In genomic region chr13:75508002-75508548, GRCh38 we compare ENCODE assay signal across 16 cellular contexts. TPM values are rescaled to one million over a fixed set of nuclear protein-coding genes. Genes with fewer than 3 reads are reported as not detected.
DNase-seq lines count a peak whose midpoint lies in the region; ATAC-seq, FAIRE-seq and TF ChIP-seq lines count a peak whose summit lies in the region.
"Had no signal": no experiment of that assay in that cellular context is flagged by ENCODE, and none has a peak within 500 bp of the region (broad histone marks: within the 10 kb centered on the region; RNA-seq: fewer than 3 reads in every experiment).

No MANE protein-coding gene starts in this region.

- no peaks in the 10 kb centered on the region; the same call in 1 of the 2 replicates for H3K23me2 ChIP-seq in H1 (ENCODE audit: low read depth, low read length)

- 0 out of 2 replicates have a peak overlapping the region, but pooled peaks have one; percentile 46 for H4K8ac ChIP-seq in H1 (ENCODE audit: extremely low read depth, insufficient read depth, low read length)

- POLR2A ChIA-PET in H1 (lab: Charles Lee; ENCODE audit: partially characterized antibody), result interaction anchor here (1.2 kb wide), 1 partner anchor 29 kb away, joined by 4 read pairs; no protein-coding TSS in a partner anchor

- H2BK20ac ChIP-seq in H1 (ENCODE audit: low read length), result no peak overlapping the region

- TF ChIP-seq POLR2A in H1 (IDR thresholded peaks at IDR 0.05; ENCODE audit: control extremely low read depth in 1 of 2, low read depth in 2 of 2, low read length in 2 of 2), result no peak

- no peak overlapping the region for H3K27ac Mint-ChIP-seq in GM23338
- H3K27ac Mint-ChIP-seq in stimulated activated effector memory CD8-positive, alpha-beta T cell treated with anti-CD3 and anti-CD28 coated beads, Interleukin-12 subunit alpha, Interleukin-12 subunit beta, amount 100 ng/mL, for 72 hours, result no peak overlapping the region
- H3K27ac Mint-ChIP-seq: CD8-positive, alpha-beta memory T cell; HFFc6 had no signal

- H3K27me3 Mint-ChIP-seq in GM23338 (ENCODE audit: insufficient read depth, low read depth, poor library complexity), result no peaks in the 10 kb centered on the region

- no peak overlapping the region for H3K4me3 ChIP-seq in GM23338
- H3K4me3 ChIP-seq in HL-60 (replicated peaks; ENCODE audit: insufficient read depth, low read length), result no peak overlapping the region
- H3K4me3 ChIP-seq in H1 (ENCODE audit: extremely low read depth in 1 of 4, insufficient read depth in 2 of 4, low read depth in 3 of 4, low read length in 4 of 4), result no peak overlapping the region
- no peak overlapping the region for H3K4me3 ChIP-seq in tibial artery
- H3K4me3 ChIP-seq: A549, GM23248, HAP-1 had no signal

- H3K9me3 ChIP-seq in H1 (ENCODE audit: insufficient read depth in 2 of 2, low read depth in 1 of 2, low read length in 1 of 2), result no peaks in the 10 kb centered on the region
- H3K9me3 ChIP-seq in tibial artery, result no peaks in the 10 kb centered on the region
- H3K9me3 ChIP-seq: A549, BE2C, Caco-2, HAP-1 had no signal

- no peak overlapping the region for H2BK12ac ChIP-seq in H1 (ENCODE audit: low read depth, low read length)

- no peaks in the 10 kb centered on the region for H3K79me2 ChIP-seq in GM23338 (replicated peaks; ENCODE audit: insufficient read depth)
- no peaks in the 10 kb centered on the region for H3K79me2 ChIP-seq in H1 (ENCODE audit: control insufficient read depth in 1 of 2, insufficient read depth in 2 of 2, low read length in 2 of 2)

- H2AFZ ChIP-seq in GM23338 (no peak overlapping the region), H1 (ENCODE audit: low read length) (no peak overlapping the region; the same call in 1 of the 2 replicates)
- H2AFZ ChIP-seq: GM23248 had no signal

- H3K79me1 ChIP-seq in H1 (ENCODE audit: low read depth, low read length), result no peaks in the 10 kb centered on the region

- H3K4me2 ChIP-seq in GM23338 (no peak overlapping the region), H1 (ENCODE audit: insufficient read depth in 1 of 2, low read depth in 2 of 2, low read length in 2 of 2) (no peak overlapping the region)
- H3K4me2 ChIP-seq: A549 had no signal

- H3K36me3 Mint-ChIP-seq in GM23338 (ENCODE audit: low read depth), result no peaks in the 10 kb centered on the region
- H3K36me3 Mint-ChIP-seq in stimulated activated effector memory CD8-positive, alpha-beta T cell treated with anti-CD3 and anti-CD28 coated beads, Interleukin-12 subunit alpha, Interleukin-12 subunit beta, amount 100 ng/mL, for 72 hours, result no peaks in the 10 kb centered on the region
- H3K36me3 Mint-ChIP-seq: CD8-positive, alpha-beta memory T cell had no signal

- WGBS in H1 (ENCODE audit: extremely low coverage in 1 of 2, insufficient coverage in 1 of 2, insufficient read length in 1 of 2, insufficient replicate concordance in 2 of 2, low coverage in 1 of 2, low lambda C conversion rate in 2 of 2, missing lambda C conversion rate in 1 of 2), 2 experiments, result 85% methylated on average over 6 of the region's 6 CpGs; no CpG with 5 or more reads in 1 of the 2 experiments

- no peaks in the 10 kb centered on the region for H3K9me2 ChIP-seq in GM23338 (ENCODE audit: insufficient read depth)

- no peaks in the 10 kb centered on the region for H3K4me1 Mint-ChIP-seq in GM23338
- no peaks in the 10 kb centered on the region for H3K4me1 Mint-ChIP-seq in stimulated activated effector memory CD8-positive, alpha-beta T cell treated with anti-CD3 and anti-CD28 coated beads, Interleukin-12 subunit alpha, Interleukin-12 subunit beta, amount 100 ng/mL, for 72 hours
- H3K4me1 Mint-ChIP-seq: CD8-positive, alpha-beta memory T cell had no signal

- DNase-seq in GM23338 (ENCODE audit: low spot score) (no peak), HL-60 (ENCODE audit: low read depth in 1 of 2, low spot score in 1 of 2) (no peak), H1 (ENCODE audit: low read depth in 1 of 2, low spot score in 2 of 2) (no peak), tibial artery (no peak), cerebellar nuclear complex (lab: John Stamatoyannopoulos, UW) (no peak), NCI-H82 treated with DMSO at 0.1 percent for 48 hours (lab: John Stamatoyannopoulos, UW; ENCODE audit: unreplicated experiment) (no peak)
- DNase-seq in stimulated activated effector memory CD8-positive, alpha-beta T cell treated with anti-CD3 and anti-CD28 coated beads, Interleukin-12 subunit alpha, Interleukin-12 subunit beta, amount 100 ng/mL, for 72 hours (ENCODE audit: low spot score in 2 of 2), result no peak
- DNase-seq: BE2C; Caco-2; CD8-positive, alpha-beta memory T cell; DMS53; GM23248; HFFc6; IMR-90 had no signal

- no peak for TF ChIP-seq CTCF in GM23338 (conservative IDR thresholded peaks at IDR 0.05; ENCODE audit: low read depth in 2 of 2)
- no peak for TF ChIP-seq CTCF in HL-60 (IDR thresholded peaks at IDR 0.05; ENCODE audit: insufficient read depth, low read length)
- TF ChIP-seq CTCF in H1 (IDR thresholded peaks at IDR 0.05; ENCODE audit: control extremely low read depth in 1 of 3, insufficient read depth in 1 of 3, low read depth in 1 of 3, low read length in 3 of 3), result no peak
- no peak for TF ChIP-seq CTCF in tibial artery (IDR thresholded peaks at IDR 0.05)

- no peak overlapping the region for H3K9ac ChIP-seq in H1 (replicated peaks in 1 of 4; ENCODE audit: extremely low read depth in 1 of 4, low read depth in 3 of 4, low read length in 3 of 4)
- H3K9ac ChIP-seq: GM23248 had no signal

- H4K91ac ChIP-seq in H1 (replicated peaks; ENCODE audit: insufficient read length, low read length), result no peak overlapping the region

- H3K4me3 Mint-ChIP-seq in GM23338, result no peak overlapping the region
- H3K4me3 Mint-ChIP-seq in stimulated activated effector memory CD8-positive, alpha-beta T cell treated with anti-CD3 and anti-CD28 coated beads, Interleukin-12 subunit alpha, Interleukin-12 subunit beta, amount 100 ng/mL, for 72 hours, result no peak overlapping the region
- H3K4me3 Mint-ChIP-seq: CD8-positive, alpha-beta memory T cell; HFFc6 had no signal

- H3K9me3 Mint-ChIP-seq in GM23338, result no peaks in the 10 kb centered on the region
- no peaks in the 10 kb centered on the region for H3K9me3 Mint-ChIP-seq in stimulated activated effector memory CD8-positive, alpha-beta T cell treated with anti-CD3 and anti-CD28 coated beads, Interleukin-12 subunit alpha, Interleukin-12 subunit beta, amount 100 ng/mL, for 72 hours
- H3K9me3 Mint-ChIP-seq: CD8-positive, alpha-beta memory T cell; HFFc6 had no signal

- no peak overlapping the region for H3K23ac ChIP-seq in H1 (ENCODE audit: insufficient read length)

- H2AK5ac ChIP-seq in H1 (ENCODE audit: low read depth, low read length), result no peak overlapping the region

- H3K27me3 ChIP-seq in GM23338 (ENCODE audit: insufficient read depth) (no peaks in the 10 kb centered on the region), HL-60 (ENCODE audit: insufficient read depth, poor library complexity, severe bottlenecking) (no peaks in the 10 kb centered on the region), H1 (replicated peaks in 1 of 4; ENCODE audit: control insufficient read depth in 3 of 4, extremely low read depth in 1 of 4, insufficient read depth in 3 of 4, low read length in 3 of 4) (no peaks in the 10 kb centered on the region), tibial artery (no peaks in the 10 kb centered on the region)
- H3K27me3 ChIP-seq: BE2C had no signal

- no peaks in the 10 kb centered on the region for H3F3A ChIP-seq in GM23338 (replicated peaks; ENCODE audit: low read depth)

- H3K4me1 ChIP-seq in GM23338 (ENCODE audit: insufficient read depth) (no peaks in the 10 kb centered on the region), H1 (replicated peaks in 1 of 4; ENCODE audit: control insufficient read depth in 3 of 4, insufficient read depth in 4 of 4, low read length in 3 of 4) (no peaks in the 10 kb centered on the region), tibial artery (no peaks in the 10 kb centered on the region)
- H3K4me1 ChIP-seq: A549, BE2C, Caco-2, HAP-1 had no signal

- no peak overlapping the region for H3K18ac ChIP-seq in H1 (ENCODE audit: extremely low read depth, low read length)

- FAIRE-seq in H1 (lab: Jason Lieb, UNC), result no peak
- FAIRE-seq: A549 had no signal

- no peak overlapping the region for H2BK120ac ChIP-seq in H1 (replicated peaks; ENCODE audit: low read depth, low read length)

- H2BK15ac ChIP-seq in H1 (ENCODE audit: low read length), result no peak overlapping the region

- no peak overlapping the region for H3K56ac ChIP-seq in H1 (replicated peaks; ENCODE audit: insufficient read length, low read depth, low read length)

- no peak overlapping the region; the same call in 1 of the 2 replicates for H2BK5ac ChIP-seq in H1 (ENCODE audit: low read depth, low read length)

- H4K20me1 ChIP-seq in GM23338 (replicated peaks; ENCODE audit: insufficient read depth) (no peaks in the 10 kb centered on the region), H1 (replicated peaks in 1 of 2; ENCODE audit: control insufficient read depth in 1 of 2, insufficient read depth in 2 of 2, low read length in 2 of 2) (no peaks in the 10 kb centered on the region)

- H3K4ac ChIP-seq in H1 (replicated peaks; ENCODE audit: insufficient read length, low read depth, low read length), result no peak overlapping the region

- intact Hi-C loops in tibial artery (cut with DNase I; ENCODE audit: low total_unique reads), result no loop called here

- TF ChIP-seq RAD21 in H1 (IDR thresholded peaks at IDR 0.05 in 1 of 2, conservative IDR thresholded peaks at IDR 0.05 in 1 of 2; ENCODE audit: low read depth in 2 of 2, low read length in 2 of 2), result no peak

- no peak overlapping the region for H4K5ac ChIP-seq in H1 (ENCODE audit: insufficient read length, low read depth, low read length)

- H3K36me3 ChIP-seq in GM23338 (ENCODE audit: insufficient read depth) (no peaks in the 10 kb centered on the region), H1 (ENCODE audit: control insufficient read depth in 2 of 4, insufficient read depth in 4 of 4, low read length in 3 of 4) (no peaks in the 10 kb centered on the region), tibial artery (no peaks in the 10 kb centered on the region)
- H3K36me3 ChIP-seq: BE2C, HAP-1 had no signal

- H3K27ac ChIP-seq in GM23338 (ENCODE audit: low read depth) (no peak overlapping the region), HL-60 (replicated peaks) (peak overlapping the region; percentile 66), H1 (ENCODE audit: low read depth, low read length) (no peak overlapping the region), tibial artery (no peak overlapping the region)
- H3K27ac ChIP-seq: A549, GM23248 had no signal

- no peak for TF ChIP-seq EP300 in H1 (IDR thresholded peaks at IDR 0.05; ENCODE audit: borderline replicate concordance in 1 of 2, low read depth in 2 of 2, low read length in 2 of 2)

- ATAC-seq in GM23338, result peak; percentile 61
- ATAC-seq in stimulated activated effector memory CD8-positive, alpha-beta T cell treated with anti-CD3 and anti-CD28 coated beads, Interleukin-12 subunit alpha, Interleukin-12 subunit beta, amount 100 ng/mL, for 72 hours, result peak; percentile 34
- ATAC-seq: A549 had no signal

- CTCF ChIA-PET in H1 (lab: Charles Lee; ENCODE audit: partially characterized antibody), result interaction anchor here (0.6 to 1.6 kb wide), 4 partner anchors 9 to 132 kb away, joined by 4 read pairs; no protein-coding TSS in a partner anchor

- no peak overlapping the region for H3K14ac ChIP-seq in H1 (ENCODE audit: insufficient read length)

RNA-seq across cellular contexts. Expression of gene TBC1D4, which starts 26.1 kb away (rescaled TPM):
- total RNA-seq in GM23338 (2014; rRNA removed; shearing (Covaris generic)), result 37.1 and 38.2 TPM in 2 replicates
- polyA plus RNA-seq in GM23338 (2016; fragmentation: Nextera tagmentation; extraction: Ambion mirVana), result 17.9 and 18.7 TPM in 2 replicates
- 37.5 and 39.0 TPM in 2 replicates for total RNA-seq in H1 (2021; fragmentation: NEBNext Ultra II Directional; extraction: Animal tissue kit (Norgen Biotek cat#: 25700))
- 11.6 and 16.7 TPM in 2 replicates for polyA plus RNA-seq in H1 (2011; rRNA removed)
- 16.4 TPM for polyA plus RNA-seq in H1 (2011; cell fraction: cytosol; rRNA removed)
- polyA plus RNA-seq in H1 (2011; cell fraction: nucleus; rRNA removed), result 21.3 TPM
- polyA plus RNA-seq in H1 (2012, experiment 1 of 2), result 19.2 to 25.6 TPM (median 20.6 TPM) in 4 replicates
- 1.6 TPM for polyA plus RNA-seq in H1 (2012, experiment 2 of 2)
- 22.9 TPM for polyA plus RNA-seq in H1 (2013, experiment 1 of 2)
- 22.2 TPM for polyA plus RNA-seq in H1 (2013, experiment 2 of 2)
- 61.6 and 62.0 TPM in 2 replicates for polyA minus RNA-seq in H1 (2011; rRNA and poly(A)+ RNA removed)
- 33.6 TPM for polyA minus RNA-seq in H1 (2011; cell fraction: cytosol; rRNA and poly(A)+ RNA removed)
- 32.1 TPM for polyA minus RNA-seq in H1 (2011; cell fraction: nucleus; rRNA and poly(A)+ RNA removed)

RNA-seq across cellular contexts. Expression of gene COMMD6, which starts 29.6 kb away (rescaled TPM):
- total RNA-seq in GM23338 (2014; rRNA removed; shearing (Covaris generic)), result 34.9 and 62.8 TPM in 2 replicates
- polyA plus RNA-seq in GM23338 (2016; fragmentation: Nextera tagmentation; extraction: Ambion mirVana) (339 and 378 TPM in 2 replicates), H1 (2011; rRNA removed) (36.2 and 53.2 TPM in 2 replicates)
- total RNA-seq in H1 (2021; fragmentation: NEBNext Ultra II Directional; extraction: Animal tissue kit (Norgen Biotek cat#: 25700)), result 122 and 139 TPM in 2 replicates
- 64.2 TPM for polyA plus RNA-seq in H1 (2011; cell fraction: cytosol; rRNA removed)
- polyA plus RNA-seq in H1 (2011; cell fraction: nucleus; rRNA removed), result 36.9 TPM
- polyA plus RNA-seq in H1 (2012, experiment 1 of 2), result 129 to 223 TPM (median 177 TPM) in 4 replicates
- 760 TPM for polyA plus RNA-seq in H1 (2012, experiment 2 of 2)
- polyA plus RNA-seq in H1 (2013, experiment 1 of 2), result 212 TPM
- 212 TPM for polyA plus RNA-seq in H1 (2013, experiment 2 of 2)
- polyA minus RNA-seq in H1 (2011; rRNA and poly(A)+ RNA removed), result 9.1 and 16.3 TPM in 2 replicates
- 17.7 TPM for polyA minus RNA-seq in H1 (2011; cell fraction: cytosol; rRNA and poly(A)+ RNA removed)
- 39.9 TPM for polyA minus RNA-seq in H1 (2011; cell fraction: nucleus; rRNA and poly(A)+ RNA removed)

RNA-seq across cellular contexts. Expression of gene UCHL3, which starts 41.5 kb away (rescaled TPM):
- 63.0 and 64.6 TPM in 2 replicates for total RNA-seq in GM23338 (2014; rRNA removed; shearing (Covaris generic))
- polyA plus RNA-seq in GM23338 (2016; fragmentation: Nextera tagmentation; extraction: Ambion mirVana) (130 and 143 TPM in 2 replicates), H1 (2011; rRNA removed) (17.4 and 33.0 TPM in 2 replicates)
- total RNA-seq in H1 (2021; fragmentation: NEBNext Ultra II Directional; extraction: Animal tissue kit (Norgen Biotek cat#: 25700)), result 61.1 and 63.1 TPM in 2 replicates
- 39.4 TPM for polyA plus RNA-seq in H1 (2011; cell fraction: cytosol; rRNA removed)
- 7.6 TPM for polyA plus RNA-seq in H1 (2011; cell fraction: nucleus; rRNA removed)
- polyA plus RNA-seq in H1 (2012, experiment 1 of 2), result 39.4 to 72.7 TPM (median 45.4 TPM) in 4 replicates
- polyA plus RNA-seq in H1 (2012, experiment 2 of 2), result 19.0 TPM
- 60.7 TPM for polyA plus RNA-seq in H1 (2013, experiment 1 of 2)
- polyA plus RNA-seq in H1 (2013, experiment 2 of 2), result 66.2 TPM
- polyA minus RNA-seq in H1 (2011; rRNA and poly(A)+ RNA removed), result 15.2 and 27.2 TPM in 2 replicates
- 11.1 TPM for polyA minus RNA-seq in H1 (2011; cell fraction: cytosol; rRNA and poly(A)+ RNA removed)
- polyA minus RNA-seq in H1 (2011; cell fraction: nucleus; rRNA and poly(A)+ RNA removed), result 9.0 TPM
